1 cellular context compared by ENCODE assay signal in genomic region chr1:157161901-157162300, GRCh38.
TF ChIP-seq lines count a peak whose summit lies in the region.

No MANE protein-coding gene starts in this region.

TF ChIP-seq in WTC11, 78 proteins besides CTCF, POLR2A, EP300 and RAD21 (continued from another document):
- TF ChIP-seq IRF2 (CRISPR knock-in tag; IDR thresholded peaks at IDR 0.05; ENCODE audit: borderline replicate concordance, low read depth) (no peak), GABPB1 (CRISPR knock-in tag; IDR thresholded peaks at IDR 0.05) (no peak), MYBL2 (CRISPR knock-in tag; IDR thresholded peaks at IDR 0.05) (no peak), PRDM15 (CRISPR knock-in tag; IDR thresholded peaks at IDR 0.05) (no peak), ZNF532 (CRISPR knock-in tag; IDR thresholded peaks at IDR 0.05; ENCODE audit: borderline replicate concordance) (no peak), ATF3 (CRISPR knock-in tag; conservative IDR thresholded peaks at IDR 0.05) (no peak), CBFB (CRISPR knock-in tag; IDR thresholded peaks at IDR 0.05; ENCODE audit: low read depth) (no peak)
